2 cellular contexts compared by ENCODE assay signal in the genomic region with DNA sequence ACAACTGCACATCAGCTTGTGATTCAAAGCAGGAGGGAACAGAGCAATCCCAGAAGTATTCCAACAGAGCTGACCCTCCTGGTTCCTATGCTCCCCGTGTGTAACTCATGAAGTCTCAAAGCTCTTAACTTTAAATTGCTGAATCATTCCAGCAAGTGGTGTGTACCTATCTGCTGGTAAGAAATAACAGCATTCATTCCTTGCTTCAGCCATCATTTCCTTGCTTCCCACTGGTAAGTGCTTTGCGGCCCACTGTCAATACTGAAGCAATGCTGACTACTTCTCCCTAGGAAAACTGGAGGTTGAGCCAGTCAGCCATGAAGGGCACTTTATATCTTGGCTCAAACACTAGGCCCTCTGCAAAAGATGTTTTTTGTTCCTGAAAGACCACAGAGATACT.
TF ChIP-seq lines count a peak whose summit lies in the region.

No MANE protein-coding gene starts in this region.

TF ChIP-seq in A549, 52 proteins besides CTCF, POLR2A, EP300 and RAD21:
- peak; percentile 81 for TF ChIP-seq MAFK (IDR thresholded peaks at IDR 0.05; ENCODE audit: partially characterized antibody)
- peak; percentile 48; the same call in 1 of the 2 replicates for TF ChIP-seq NFE2L2 (conservative IDR thresholded peaks at IDR 0.05; ENCODE audit: low read length)
- no peak for TF ChIP-seq RFX5 (IDR thresholded peaks at IDR 0.05)
- TF ChIP-seq, protein P1, sequence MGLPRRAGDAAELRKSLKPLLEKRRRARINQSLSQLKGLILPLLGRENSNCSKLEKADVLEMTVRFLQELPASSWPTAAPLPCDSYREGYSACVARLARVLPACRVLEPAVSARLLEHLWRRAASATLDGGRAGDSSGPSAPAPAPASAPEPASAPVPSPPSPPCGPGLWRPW (IDR thresholded peaks at IDR 0.05): no peak
- no peak for TF ChIP-seq HEYL (CRISPR knock-in tag; IDR thresholded peaks at IDR 0.05)

TF ChIP-seq in GM12878, 131 proteins besides CTCF, POLR2A, EP300 and RAD21:
- TF ChIP-seq FOS (IDR thresholded peaks at IDR 0.05; ENCODE audit: borderline replicate concordance, extremely low read depth, insufficient read length) (no peak), IKZF1 (conservative IDR thresholded peaks at IDR 0.05) (0 out of 2 replicates have a peak, but pooled peaks have one; percentile 29)
TF ChIP-seq in GM12878: peak in this region for 1.
